In the genomic region with DNA sequence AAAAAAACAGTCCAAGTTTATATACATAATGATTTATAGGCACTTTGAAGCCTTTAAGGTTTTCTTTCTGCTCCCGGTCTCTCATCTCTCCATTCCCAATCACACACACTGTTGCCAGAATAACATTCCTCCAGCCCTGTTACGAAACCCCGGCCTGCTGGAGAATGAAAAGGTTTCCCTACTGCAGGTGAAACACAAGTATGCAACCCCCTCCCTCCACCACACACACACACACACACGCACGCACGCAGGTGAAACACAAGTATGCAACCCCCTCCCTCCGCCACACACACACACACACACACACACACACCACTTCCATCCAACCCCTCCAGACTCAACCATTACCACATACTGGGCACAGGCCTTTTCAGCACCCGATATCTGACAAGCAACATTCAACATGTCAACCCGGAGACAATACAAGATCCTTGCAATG, we compare ENCODE assay signal across 1 cellular context.
TF ChIP-seq lines count a peak whose summit lies in the region.

No MANE protein-coding gene starts in this region.

TF ChIP-seq in GM23338, 12 proteins besides CTCF, POLR2A, EP300 and RAD21 (continued from another document):
- TF ChIP-seq ZNF462 (CRISPR knock-in tag; IDR thresholded peaks at IDR 0.05) (no peak), POLR2AphosphoS5 (IDR thresholded peaks at IDR 0.05; ENCODE audit: low read depth) (no peak), CREB1 (CRISPR knock-in tag; IDR thresholded peaks at IDR 0.05; ENCODE audit: low read depth) (no peak), REST (IDR thresholded peaks at IDR 0.05; ENCODE audit: unreplicated experiment) (no peak), EZH2 (IDR thresholded peaks at IDR 0.05; ENCODE audit: low read depth, unreplicated experiment) (no peak), ZNF114 (CRISPR knock-in tag; IDR thresholded peaks at IDR 0.05) (no peak), STAT1 (IDR thresholded peaks at IDR 0.05; ENCODE audit: unreplicated experiment) (no peak), NANOG (IDR thresholded peaks at IDR 0.05; ENCODE audit: borderline replicate concordance) (no peak), JUNB (IDR thresholded peaks at IDR 0.05; ENCODE audit: unreplicated experiment) (no peak), ZNF331 (CRISPR knock-in tag; IDR thresholded peaks at IDR 0.05; ENCODE audit: low read depth) (no peak)
- TF ChIP-seq, protein P1, sequence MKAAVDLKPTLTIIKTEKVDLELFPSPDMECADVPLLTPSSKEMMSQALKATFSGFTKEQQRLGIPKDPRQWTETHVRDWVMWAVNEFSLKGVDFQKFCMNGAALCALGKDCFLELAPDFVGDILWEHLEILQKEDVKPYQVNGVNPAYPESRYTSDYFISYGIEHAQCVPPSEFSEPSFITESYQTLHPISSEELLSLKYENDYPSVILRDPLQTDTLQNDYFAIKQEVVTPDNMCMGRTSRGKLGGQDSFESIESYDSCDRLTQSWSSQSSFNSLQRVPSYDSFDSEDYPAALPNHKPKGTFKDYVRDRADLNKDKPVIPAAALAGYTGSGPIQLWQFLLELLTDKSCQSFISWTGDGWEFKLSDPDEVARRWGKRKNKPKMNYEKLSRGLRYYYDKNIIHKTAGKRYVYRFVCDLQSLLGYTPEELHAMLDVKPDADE (IDR thresholded peaks at IDR 0.05), result no peak
